Comparison of ENCODE assay signal across 23 cellular contexts in genomic region chr20:16035576-16035975, GRCh38.
DNase-seq lines count a peak whose midpoint lies in the region; ATAC-seq, FAIRE-seq and TF ChIP-seq lines count a peak whose summit lies in the region.
"Had no signal": no experiment of that assay in that cellular context is flagged by ENCODE, and none has a peak within 500 bp of the region (broad histone marks: within the 10 kb centered on the region; RNA-seq: fewer than 3 reads in every experiment).

No MANE protein-coding gene starts in this region.

- H3K56ac ChIP-seq in mesendoderm (ENCODE audit: low read length) = no peak overlapping the region

- no peak overlapping the region for H4K8ac ChIP-seq in mesendoderm (ENCODE audit: low read depth, low read length)

- H3K4me3 Mint-ChIP-seq in stimulated activated naive B cell treated with anti-CD40 and anti-IgM and Interleukin-4, amounts not matched to agents 10 μg/mL and 1 μg/mL and 100 μg/mL, for 72 hours = no peak overlapping the region
- H3K4me3 Mint-ChIP-seq: CD4-positive, alpha-beta T cell; CD8-positive, alpha-beta T cell had no signal

- POLR2A ChIA-PET in HepG2 (lab: Yijun Ruan, JAX) (no interaction called here), OCI-LY7 (lab: Charles Lee) (interaction anchor here (1.0 to 2.1 kb wide), 2 partner anchors 11 to 93 kb away, joined by 3 to 7 read pairs; no protein-coding TSS in a partner anchor)

- H3K4me2 ChIP-seq in HepG2 (ENCODE audit: low read depth, low read length) (no peak overlapping the region), OCI-LY7 (ENCODE audit: low read length) (no peak overlapping the region), mesendoderm (ENCODE audit: low read length) (no peak overlapping the region)
- H3K4me2 ChIP-seq: A549; BLaER1 treated with 17β-estradiol and CSF1 and Interleukin-3, amounts not matched to agents 10 nM and 100 nM had no signal

- H3K79me2 ChIP-seq in HepG2 (ENCODE audit: insufficient read depth, low read length) (no peaks in the 10 kb centered on the region), OCI-LY7 (ENCODE audit: insufficient read depth, low read depth, low read length) (no peaks in the 10 kb centered on the region), mesendoderm (ENCODE audit: control insufficient read depth, insufficient read depth, low read length) (no peaks in the 10 kb centered on the region)

- no TSS peak for BruUV-seq in HepG2 (replicated peaks; lab: Mats Ljungman, UMichigan)
- BruUV-seq in OCI-LY7 (replicated peaks; lab: Mats Ljungman, UMichigan) = no TSS peak

- H3K36me3 ChIP-seq in HepG2 (replicated peaks in 1 of 2; ENCODE audit: control insufficient read depth in 1 of 2, insufficient read depth in 2 of 2, low read length in 2 of 2) (no peaks in the 10 kb centered on the region), right lobe of liver (no peaks in the 10 kb centered on the region), OCI-LY7 (ENCODE audit: insufficient read depth, low read length) (no peaks in the 10 kb centered on the region), mesendoderm (ENCODE audit: control insufficient read depth, insufficient read depth, low read length) (no peaks in the 10 kb centered on the region), WERI-Rb-1 (no peaks in the 10 kb centered on the region), right atrium auricular region (no peaks in the 10 kb centered on the region)
- H3K36me3 ChIP-seq: BE2C had no signal

- H3K23ac ChIP-seq in mesendoderm (ENCODE audit: low read length) = no peak overlapping the region

- intact Hi-C loops in HepG2 (cut with micrococcal nuclease; ENCODE audit: unreplicated experiment) = no loop called here
- intact Hi-C loops in right lobe of liver (cut with DNase I) = no loop called here
- intact Hi-C loops in OCI-LY7 (cut with micrococcal nuclease; ENCODE audit: unreplicated experiment) = no loop called here

- H3K4me3 ChIP-seq in HepG2 (replicated peaks in 1 of 3; ENCODE audit: insufficient read depth in 1 of 3, low read depth in 2 of 3, low read length in 3 of 3) (no peak overlapping the region), right lobe of liver (no peak overlapping the region), OCI-LY7 (ENCODE audit: low read depth, low read length, poor library complexity, severe bottlenecking) (no peak overlapping the region), mesendoderm (ENCODE audit: low read length) (no peak overlapping the region), WERI-Rb-1 (ENCODE audit: low read depth, low read length) (no peak overlapping the region), right atrium auricular region (no peak overlapping the region)
- H3K4me3 ChIP-seq: A549 had no signal

- H3K4ac ChIP-seq in mesendoderm (ENCODE audit: low read depth, low read length) = no peak overlapping the region

- no peak overlapping the region for H2BK5ac ChIP-seq in mesendoderm (ENCODE audit: low read length)

- no peak for TF ChIP-seq EP300 in HepG2 (IDR thresholded peaks at IDR 0.05; ENCODE audit: low read depth in 2 of 2, low read length in 2 of 2)
- TF ChIP-seq EP300 in HepG2 (CRISPR knock-in tag; IDR thresholded peaks at IDR 0.05; ENCODE audit: borderline replicate concordance) = no peak

- no peak overlapping the region for H2AK5ac ChIP-seq in mesendoderm (ENCODE audit: low read length)

- no peaks in the 10 kb centered on the region for H4K20me1 ChIP-seq in HepG2 (ENCODE audit: insufficient read depth, low read length)
- no peaks in the 10 kb centered on the region for H4K20me1 ChIP-seq in OCI-LY7 (ENCODE audit: insufficient read depth, low read length)
- H4K20me1 ChIP-seq: BLaER1 treated with 17β-estradiol and CSF1 and Interleukin-3, amounts not matched to agents 10 nM and 100 nM had no signal

- H3K9ac ChIP-seq in HepG2 (ENCODE audit: insufficient read depth, low read depth, low read length) (no peak overlapping the region), mesendoderm (ENCODE audit: low read length) (no peak overlapping the region)
- H3K9ac ChIP-seq: BLaER1 treated with 17β-estradiol and CSF1 and Interleukin-3, amounts not matched to agents 10 nM and 100 nM had no signal

- TF ChIP-seq CTCF in HepG2 (CRISPR knock-in tag; IDR thresholded peaks at IDR 0.05) (no peak), right lobe of liver (IDR thresholded peaks at IDR 0.05) (no peak), OCI-LY7 (conservative IDR thresholded peaks at IDR 0.05; ENCODE audit: low read length) (no peak), WERI-Rb-1 (IDR thresholded peaks at IDR 0.05; ENCODE audit: low read depth, low read length) (no peak), right atrium auricular region (IDR thresholded peaks at IDR 0.05) (no peak)

- H3K27ac ChIP-seq in HepG2 (ENCODE audit: extremely low read length, insufficient read depth, low read length) (no peak overlapping the region), right lobe of liver (no peak overlapping the region), OCI-LY7 (ENCODE audit: low read depth, low read length, poor library complexity, severe bottlenecking) (no peak overlapping the region), mesendoderm (ENCODE audit: low read depth, low read length) (no peak overlapping the region), WERI-Rb-1 (no peak overlapping the region), right atrium auricular region (no peak overlapping the region)
- H3K27ac ChIP-seq: 22Rv1; A549; BLaER1 treated with 17β-estradiol and CSF1 and Interleukin-3, amounts not matched to agents 10 nM and 100 nM; C4-2B had no signal

- no peak for TF ChIP-seq RAD21 in HepG2 (CRISPR knock-in tag; IDR thresholded peaks at IDR 0.05)

- H3K4me1 ChIP-seq in HepG2 (ENCODE audit: insufficient read depth, low read length) = no peaks in the 10 kb centered on the region
- no peaks in the 10 kb centered on the region for H3K4me1 ChIP-seq in right lobe of liver
- peaks cover 21% of the 10 kb centered on the region for H3K4me1 ChIP-seq in OCI-LY7 (ENCODE audit: insufficient read depth, low read length, poor library complexity, severe bottlenecking)
- H3K4me1 ChIP-seq in mesendoderm (ENCODE audit: control insufficient read depth, low read depth, low read length) = no peaks in the 10 kb centered on the region
- no peaks in the 10 kb centered on the region for H3K4me1 ChIP-seq in right atrium auricular region
- H3K4me1 ChIP-seq: A549, Caco-2 had no signal

- TF ChIP-seq POLR2A in HepG2 (IDR thresholded peaks at IDR 0.05; ENCODE audit: insufficient read depth in 1 of 2, low read depth in 2 of 2, low read length in 2 of 2) (no peak), right lobe of liver (IDR thresholded peaks at IDR 0.05) (no peak)

- no peak overlapping the region for H2BK15ac ChIP-seq in mesendoderm (replicated peaks; ENCODE audit: low read depth)

- H2BK120ac ChIP-seq in mesendoderm (ENCODE audit: low read depth, low read length) = no peak overlapping the region

- H3K36me3 Mint-ChIP-seq in stimulated activated naive B cell treated with anti-CD40 and anti-IgM and Interleukin-4, amounts not matched to agents 10 μg/mL and 1 μg/mL and 100 μg/mL, for 72 hours = peaks cover 42 to 70% of the 10 kb centered on the region in 2 donors
- H3K36me3 Mint-ChIP-seq: CD8-positive, alpha-beta T cell had no signal

- no peaks in the 10 kb centered on the region for H3K27me3 ChIP-seq in HepG2 (ENCODE audit: control insufficient read depth in 1 of 2, insufficient read depth in 2 of 2, low read length in 2 of 2)
- H3K27me3 ChIP-seq in right lobe of liver = no peaks in the 10 kb centered on the region
- no peaks in the 10 kb centered on the region for H3K27me3 ChIP-seq in mesendoderm (ENCODE audit: insufficient read depth, low read length, poor library complexity)
- H3K27me3 ChIP-seq in WERI-Rb-1 (ENCODE audit: insufficient read depth, low read depth, severe bottlenecking) = no peaks in the 10 kb centered on the region
- no peaks in the 10 kb centered on the region for H3K27me3 ChIP-seq in right atrium auricular region
- H3K27me3 ChIP-seq: BE2C; BLaER1 treated with 17β-estradiol and CSF1 and Interleukin-3, amounts not matched to agents 10 nM and 100 nM had no signal

- H3K27ac Mint-ChIP-seq in stimulated activated naive B cell treated with anti-CD40 and anti-IgM and Interleukin-4, amounts not matched to agents 10 μg/mL and 1 μg/mL and 100 μg/mL, for 72 hours = peak overlapping the region; percentile 75
- H3K27ac Mint-ChIP-seq: CD4-positive, alpha-beta T cell; CD8-positive, alpha-beta T cell had no signal

- peaks cover 27 to 80% of the 10 kb centered on the region in 2 donors for H3K4me1 Mint-ChIP-seq in stimulated activated naive B cell treated with anti-CD40 and anti-IgM and Interleukin-4, amounts not matched to agents 10 μg/mL and 1 μg/mL and 100 μg/mL, for 72 hours

- H3K9me3 ChIP-seq in HepG2 (ENCODE audit: low read length) (0 out of 2 replicates have a peak, but pooled peaks cover 7% of the 10 kb centered on the region), right lobe of liver (no peaks in the 10 kb centered on the region), OCI-LY7 (ENCODE audit: low read length) (no peaks in the 10 kb centered on the region), WERI-Rb-1 (ENCODE audit: severe bottlenecking) (no peaks in the 10 kb centered on the region), right atrium auricular region (no peaks in the 10 kb centered on the region)
- H3K9me3 ChIP-seq: A549, BE2C, Caco-2 had no signal

- H3K18ac ChIP-seq in mesendoderm (ENCODE audit: low read length) = no peak overlapping the region

- H3K9me3 Mint-ChIP-seq in stimulated activated naive B cell treated with anti-CD40 and anti-IgM and Interleukin-4, amounts not matched to agents 10 μg/mL and 1 μg/mL and 100 μg/mL, for 72 hours = peaks cover 6 to 16% of the 10 kb centered on the region in 2 donors
- H3K9me3 Mint-ChIP-seq: CD4-positive, alpha-beta T cell; CD8-positive, alpha-beta T cell had no signal

- WGBS in HepG2 (ENCODE audit: low lambda C conversion rate) = 24% methylated on average over 3 of the region's 3 CpGs
- WGBS in right lobe of liver (ENCODE audit: insufficient coverage, low coverage, low lambda C conversion rate, missing lambda C conversion rate) = 91% methylated on average over 3 of the region's 3 CpGs
- 100% methylated on average over 1 of the region's 3 CpGs for WGBS in mesendoderm (ENCODE audit: extremely low coverage, insufficient coverage, low lambda C conversion rate)

- in situ Hi-C loops in HepG2 (cut with HindIII; ENCODE audit: extremely low pct_ligation_motif_present, low pct_unique_long_range_greater_than_20kb) = no loop called here

- ATAC-seq in HepG2 = no peak
- ATAC-seq in right lobe of liver = no peak
- no peak for ATAC-seq in stimulated activated naive B cell treated with anti-CD40 and anti-IgM and Interleukin-4, amounts not matched to agents 10 μg/mL and 1 μg/mL and 100 μg/mL, for 72 hours (replicated peaks)
- ATAC-seq: A549; CD8-positive, alpha-beta T cell had no signal

- no peak overlapping the region for H2AFZ ChIP-seq in HepG2 (ENCODE audit: low read length)
- H2AFZ ChIP-seq in OCI-LY7 (ENCODE audit: low read length) = peak overlapping the region; percentile 26; the same call in 1 of the 2 replicates

- H3K79me1 ChIP-seq in mesendoderm (ENCODE audit: low read length) = no peaks in the 10 kb centered on the region

- CTCF ChIA-PET in HepG2 (lab: Yijun Ruan, JAX; ENCODE audit: low intra/inter-chr PET ratio, low total read pairs) (no interaction called here), OCI-LY7 (lab: Charles Lee; ENCODE audit: unreplicated experiment) (no interaction called here)

- no peaks in the 10 kb centered on the region for H3K27me3 Mint-ChIP-seq in stimulated activated naive B cell treated with anti-CD40 and anti-IgM and Interleukin-4, amounts not matched to agents 10 μg/mL and 1 μg/mL and 100 μg/mL, for 72 hours
- H3K27me3 Mint-ChIP-seq: CD4-positive, alpha-beta T cell had no signal

- peak; percentile 30 for FAIRE-seq in HepG2 (lab: Jason Lieb, UNC)
- FAIRE-seq: A549, D721Med, GM12891, GM19239 had no signal

- H4K5ac ChIP-seq in mesendoderm (ENCODE audit: low read length) = no peak overlapping the region

- no peak for DNase-seq in HepG2 (ENCODE audit: low spot score)
- DNase-seq in right lobe of liver = no peak
- no peak for DNase-seq in OCI-LY7 (ENCODE audit: low spot score)
- DNase-seq in mesendoderm = peak; percentile 11
- no peak for DNase-seq in stimulated activated naive B cell treated with anti-CD40 and anti-IgM and Interleukin-4, amounts not matched to agents 10 μg/mL and 1 μg/mL and 100 μg/mL, for 72 hours
- no peak for DNase-seq in Ammon's horn (ENCODE audit: low spot score)
- DNase-seq in WERI-Rb-1 = no peak
- no peak for DNase-seq in right atrium auricular region (ENCODE audit: low spot score)
- DNase-seq: AML-193; BE2C; Caco-2; Calu3; CD4-positive, alpha-beta T cell; CD8-positive, alpha-beta T cell; DMS79 treated with DMSO at 0.1 percent for 48 hours; GF-D8 had no signal

- H3K9me2 ChIP-seq in OCI-LY7 (ENCODE audit: insufficient read depth, low read length) = no peaks in the 10 kb centered on the region
